Comparison of ENCODE assay signal across 1 cellular context in the genomic region with DNA sequence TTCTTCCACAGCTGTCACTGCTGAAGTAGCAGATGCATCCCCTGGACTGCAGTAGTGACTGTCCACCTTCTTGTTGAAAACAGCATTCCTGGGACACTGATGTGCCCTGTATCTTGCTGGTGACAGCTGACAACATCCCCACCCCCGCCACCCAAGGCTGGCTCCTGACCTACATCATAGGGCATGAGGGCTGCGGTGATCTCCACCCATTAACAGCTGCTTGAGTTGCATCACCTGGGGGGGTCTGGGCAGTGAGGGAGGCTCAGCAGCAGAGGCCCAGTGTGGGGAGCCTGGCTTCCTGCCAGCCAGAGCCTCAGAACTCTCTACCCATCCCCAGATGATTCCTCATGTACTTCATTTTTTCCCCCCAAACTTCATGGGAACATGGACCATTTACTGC.
TF ChIP-seq lines count a peak whose summit lies in the region.

No MANE protein-coding gene starts in this region.

TF ChIP-seq in WTC11, 78 proteins besides CTCF, POLR2A, EP300 and RAD21 (continued from another document):
- TF ChIP-seq ZNF532 (CRISPR knock-in tag; IDR thresholded peaks at IDR 0.05; ENCODE audit: borderline replicate concordance), result no peak
- no peak for TF ChIP-seq PREB (CRISPR knock-in tag; IDR thresholded peaks at IDR 0.05; ENCODE audit: borderline replicate concordance)
- no peak for TF ChIP-seq NFE2L1 (CRISPR knock-in tag; IDR thresholded peaks at IDR 0.05)
- TF ChIP-seq ZBTB21 (CRISPR knock-in tag; IDR thresholded peaks at IDR 0.05; ENCODE audit: borderline replicate concordance), result no peak
- TF ChIP-seq, protein P1, sequence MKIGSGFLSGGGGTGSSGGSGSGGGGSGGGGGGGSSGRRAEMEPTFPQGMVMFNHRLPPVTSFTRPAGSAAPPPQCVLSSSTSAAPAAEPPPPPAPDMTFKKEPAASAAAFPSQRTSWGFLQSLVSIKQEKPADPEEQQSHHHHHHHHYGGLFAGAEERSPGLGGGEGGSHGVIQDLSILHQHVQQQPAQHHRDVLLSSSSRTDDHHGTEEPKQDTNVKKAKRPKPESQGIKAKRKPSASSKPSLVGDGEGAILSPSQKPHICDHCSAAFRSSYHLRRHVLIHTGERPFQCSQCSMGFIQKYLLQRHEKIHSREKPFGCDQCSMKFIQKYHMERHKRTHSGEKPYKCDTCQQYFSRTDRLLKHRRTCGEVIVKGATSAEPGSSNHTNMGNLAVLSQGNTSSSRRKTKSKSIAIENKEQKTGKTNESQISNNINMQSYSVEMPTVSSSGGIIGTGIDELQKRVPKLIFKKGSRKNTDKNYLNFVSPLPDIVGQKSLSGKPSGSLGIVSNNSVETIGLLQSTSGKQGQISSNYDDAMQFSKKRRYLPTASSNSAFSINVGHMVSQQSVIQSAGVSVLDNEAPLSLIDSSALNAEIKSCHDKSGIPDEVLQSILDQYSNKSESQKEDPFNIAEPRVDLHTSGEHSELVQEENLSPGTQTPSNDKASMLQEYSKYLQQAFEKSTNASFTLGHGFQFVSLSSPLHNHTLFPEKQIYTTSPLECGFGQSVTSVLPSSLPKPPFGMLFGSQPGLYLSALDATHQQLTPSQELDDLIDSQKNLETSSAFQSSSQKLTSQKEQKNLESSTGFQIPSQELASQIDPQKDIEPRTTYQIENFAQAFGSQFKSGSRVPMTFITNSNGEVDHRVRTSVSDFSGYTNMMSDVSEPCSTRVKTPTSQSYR (CRISPR knock-in tag; IDR thresholded peaks at IDR 0.05), result no peak
TF ChIP-seq in WTC11: peak in this region for 0.
